In genomic region chr20:2301164-2301622, GRCh38 we compare ENCODE assay signal across 1 cellular context.
TF ChIP-seq lines count a peak whose summit lies in the region.

No MANE protein-coding gene starts in this region.

TF ChIP-seq in GM12878, 131 proteins besides CTCF, POLR2A, EP300 and RAD21 (continued from another document and continues in another):
- TF ChIP-seq HSF1 (IDR thresholded peaks at IDR 0.05; ENCODE audit: low read depth, low read length) (no peak), NRF1 (conservative IDR thresholded peaks at IDR 0.05; ENCODE audit: low read depth, low read length) (no peak), EED (IDR thresholded peaks at IDR 0.05; ENCODE audit: low read depth) (peak; percentile 81), ATF7 (IDR thresholded peaks at IDR 0.05; ENCODE audit: low read depth) (peak; percentile 99), SKIL (IDR thresholded peaks at IDR 0.05; ENCODE audit: low read depth, poor library complexity, severe bottlenecking) (peak; percentile 77), MEF2A (IDR thresholded peaks at IDR 0.05; ENCODE audit: insufficient read depth, low read depth, low read length) (0 out of 2 replicates have a peak, but pooled peaks have one; percentile 27), CUX1 (IDR thresholded peaks at IDR 0.05; ENCODE audit: insufficient replicate concordance, low read depth, low read length) (peak; percentile 82), CBX3 (IDR thresholded peaks at IDR 0.05; ENCODE audit: borderline replicate concordance, low read depth) (no peak), RFX5 (IDR thresholded peaks at IDR 0.05; ENCODE audit: low read depth, low read length) (no peak), SRF (IDR thresholded peaks at IDR 0.05; ENCODE audit: low read depth in 2 of 2, low read length in 2 of 2) (no peak), USF2 (IDR thresholded peaks at IDR 0.05; ENCODE audit: borderline replicate concordance, low read depth, low read length) (peak; percentile 16; the same call in 1 of the 2 replicates), CREB1 (IDR thresholded peaks at IDR 0.05; ENCODE audit: low read depth) (0 out of 2 replicates have a peak, but pooled peaks have one; percentile 21), FOXK2 (IDR thresholded peaks at IDR 0.05) (no peak), NBN (IDR thresholded peaks at IDR 0.05) (peak; percentile 72; the same call in 1 of the 2 replicates), BHLHE40 (IDR thresholded peaks at IDR 0.05; ENCODE audit: borderline replicate concordance in 1 of 2, low read depth in 2 of 2, low read length in 1 of 2) (peak in 1 of 2 experiments; percentile 68; a peak in 1 of 4 replicates), ZNF217 (IDR thresholded peaks at IDR 0.05) (0 out of 2 replicates have a peak, but pooled peaks have one; percentile 43), ZNF384 (IDR thresholded peaks at IDR 0.05; ENCODE audit: borderline replicate concordance, low read depth, low read length) (peak; percentile 77), NR2F1 (conservative IDR thresholded peaks at IDR 0.05) (0 out of 2 replicates have a peak, but pooled peaks have one; percentile 26), ZNF622 (IDR thresholded peaks at IDR 0.05) (no peak), SUPT20H (IDR thresholded peaks at IDR 0.05; ENCODE audit: borderline replicate concordance, control insufficient read depth, low read depth, low read length) (no peak), ZBED1 (IDR thresholded peaks at IDR 0.05; ENCODE audit: borderline replicate concordance) (no peak), ZNF207 (IDR thresholded peaks at IDR 0.05; ENCODE audit: borderline replicate concordance) (no peak), IRF5 (IDR thresholded peaks at IDR 0.05; ENCODE audit: borderline replicate concordance) (no peak), MAX (IDR thresholded peaks at IDR 0.05; ENCODE audit: low read depth, low read length) (no peak), JUNB (IDR thresholded peaks at IDR 0.05) (peak; percentile 44; the same call in 1 of the 2 replicates), CEBPB (IDR thresholded peaks at IDR 0.05; ENCODE audit: borderline replicate concordance in 1 of 2, low read depth in 2 of 2, low read length in 2 of 2) (peak in 1 of 2 experiments; percentile 79; a peak in 2 of 4 replicates), RELB (IDR thresholded peaks at IDR 0.05; ENCODE audit: low read depth) (peak; percentile 58; the same call in 1 of the 2 replicates), ETV6 (conservative IDR thresholded peaks at IDR 0.05 in 1 of 2, IDR thresholded peaks at IDR 0.05 in 1 of 2; ENCODE audit: borderline replicate concordance in 1 of 2, low read depth in 1 of 2) (0 out of 4 replicates have a peak, but pooled peaks of 1 of the 2 experiments have one; percentile 22), PKNOX1 (IDR thresholded peaks at IDR 0.05) (peak; percentile 74; the same call in 1 of the 2 replicates), MTA2 (IDR thresholded peaks at IDR 0.05; ENCODE audit: low read depth) (peak; percentile 79; the same call in 1 of the 2 replicates), BCLAF1 (IDR thresholded peaks at IDR 0.05) (no peak), ATF2 (IDR thresholded peaks at IDR 0.05; ENCODE audit: low read length) (peak; percentile 93), YY1 (IDR thresholded peaks at IDR 0.05; ENCODE audit: low read depth, low read length) (peak; percentile 57; the same call in 1 of the 2 replicates)
